In the genomic region with DNA sequence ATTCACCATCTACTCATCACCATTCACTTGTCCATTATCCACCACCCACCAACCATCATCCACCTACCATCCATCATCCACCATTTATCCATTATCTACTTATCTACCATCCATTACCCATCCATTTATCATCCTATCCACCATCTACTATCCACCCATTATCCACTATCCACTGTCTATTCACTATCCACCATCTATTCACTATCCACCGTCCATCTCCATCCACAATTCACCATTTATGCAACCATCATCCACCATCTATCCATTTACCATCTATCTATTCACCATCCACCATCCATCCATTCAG, we compare ENCODE assay signal across 8 cellular contexts. TPM values are rescaled to one million over a fixed set of nuclear protein-coding genes. Genes with fewer than 3 reads are reported as not detected.
"Had no signal": no experiment of that assay in that cellular context is flagged by ENCODE, and none has a peak within 500 bp of the region (broad histone marks: within the 10 kb centered on the region; RNA-seq: fewer than 3 reads in every experiment).

No MANE protein-coding gene starts in this region.

- H3K4me3 ChIP-seq: GM23338, HAP-1 had no signal

- H3K4me2 ChIP-seq: GM23338 had no signal

- H3K9me3 Mint-ChIP-seq: GM23338, IgD-negative memory B cell had no signal

- H3K36me3 ChIP-seq: HAP-1 had no signal

- ATAC-seq: GM23338, HCT116 had no signal

- H3K9me3 ChIP-seq: HAP-1 had no signal

- H3K4me1 ChIP-seq: HAP-1 had no signal

- H2AFZ ChIP-seq: GM23338 had no signal

- DNase-seq: H7, Kasumi-1, KG1 had no signal

- H3K4me3 Mint-ChIP-seq: GM23338, IgD-negative memory B cell had no signal

- H3K27ac Mint-ChIP-seq: GM23338, IgD-negative memory B cell had no signal

RNA-seq across cellular contexts. Expression of a gene that starts 1.5 kb away (rescaled TPM):
- total RNA-seq: H4 had no signal
